23 cellular contexts compared by ENCODE assay signal in the genomic region with DNA sequence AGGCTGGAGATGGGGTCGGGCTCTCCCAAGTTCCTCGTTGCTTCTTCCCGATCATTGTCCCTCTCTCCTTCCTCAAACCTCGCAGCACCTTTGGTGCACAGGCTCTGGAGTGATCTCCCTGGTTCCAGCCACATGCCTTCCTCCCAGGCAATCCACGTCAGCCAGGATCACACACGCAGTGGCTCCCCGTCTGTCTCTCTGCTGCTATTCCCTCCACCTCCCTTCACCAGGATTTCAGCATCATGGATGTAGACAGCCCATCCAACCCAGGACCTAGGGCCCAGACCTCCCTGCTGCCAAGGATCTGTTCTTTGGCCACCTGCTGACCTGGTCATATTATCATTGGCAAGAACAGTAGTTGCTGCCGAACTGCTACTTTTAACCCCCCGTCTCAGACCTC.
"Had no signal": no experiment of that assay in that cellular context is flagged by ENCODE, and none has a peak within 500 bp of the region (broad histone marks: within the 10 kb centered on the region; RNA-seq: fewer than 3 reads in every experiment).

No MANE protein-coding gene starts in this region.

- H3K4me3 Mint-ChIP-seq: mesothelial cell of epicardium had no signal

- H3K27ac ChIP-seq: coronary artery, dorsolateral prefrontal cortex, epithelial cell of prostate, esophagus squamous epithelium, gastrocnemius medialis, heart right ventricle, left lung, lower lobe of right lung had no signal

- H3K27ac Mint-ChIP-seq: mesothelial cell of epicardium had no signal

- H3K4me1 Mint-ChIP-seq: mesothelial cell of epicardium had no signal

- H3K9me3 ChIP-seq: esophagus squamous epithelium, gastrocnemius medialis, heart right ventricle, left lung, lower lobe of right lung, mucosa of descending colon had no signal

- H3K4me1 ChIP-seq: esophagus squamous epithelium, gastrocnemius medialis, heart right ventricle, left lung, lower lobe of right lung had no signal

- H3K9me3 Mint-ChIP-seq: mesothelial cell of epicardium had no signal

- H3K36me3 Mint-ChIP-seq: mesothelial cell of epicardium had no signal

- ATAC-seq: esophagus mucosa, gastrocnemius medialis, heart right ventricle, left cardiac atrium, left lung, left ventricle myocardium superior, lower lobe of right lung, mucosa of descending colon had no signal

- H3K36me3 ChIP-seq: esophagus squamous epithelium, gastrocnemius medialis, heart right ventricle, left lung, lower lobe of right lung had no signal

- DNase-seq: dermis blood vessel endothelial cell; dorsolateral prefrontal cortex; effector CD4-positive, alpha-beta T cell; effector memory CD4-positive, alpha-beta T cell; erythroblast; esophagus squamous epithelium; foreskin fibroblast; foreskin melanocyte; gastrocnemius medialis; glutamatergic neuron; head of caudate nucleus; heart right ventricle; hippocampal formation; left cardiac atrium; left lung; left ventricle myocardium superior; lower lobe of right lung; mesenchymal stem cell; mucosa of descending colon had no signal

- H3K27me3 ChIP-seq: dorsolateral prefrontal cortex had no signal

- H3K4me3 ChIP-seq: coronary artery, dorsolateral prefrontal cortex, esophagus squamous epithelium, gastrocnemius medialis, heart right ventricle, left lung, lower lobe of right lung, mucosa of descending colon had no signal
